In genomic region chr18:79405781-79406575, GRCh38 we compare ENCODE assay signal across 8 cellular contexts. TPM values are rescaled to one million over a fixed set of nuclear protein-coding genes. Genes with fewer than 3 reads are reported as not detected.
DNase-seq lines count a peak whose midpoint lies in the region; ATAC-seq lines count a peak whose summit lies in the region.

No MANE protein-coding gene starts in this region.

- intact Hi-C loops in Right ventricle myocardium inferior (cut with DNase I): no loop called here

- DNase-seq in NK-92 (lab: John Stamatoyannopoulos, UW; ENCODE audit: unreplicated experiment) (peak; percentile 53), Right ventricle myocardium inferior (ENCODE audit: missing footprints) (peak; percentile 87), KG1 (lab: John Stamatoyannopoulos, UW) (no peak)
- DNase-seq in NK-92 treated with Interleukin-12 subunit alpha and Interleukin-12 subunit beta, amount 100 ng/mL, for 24 hours (lab: John Stamatoyannopoulos, UW): no peak
- DNase-seq in activated CD8-positive, alpha-beta memory T cell treated with anti-CD3 and anti-CD28 coated beads for 48 hours (ENCODE audit: low read depth in 2 of 3, low spot score in 2 of 3): peak; percentile 49 to 63 (median 54)
- peak; percentile 82 to 84 for DNase-seq in stimulated activated CD4-positive, alpha-beta T cell treated with anti-CD3 and anti-CD28 coated beads, Interleukin-2, amount 100 ng/mL, for 24 hours

- ATAC-seq in HG03558 (IDR thresholded peaks at IDR 0.05; ENCODE audit: extremely low read depth, unreplicated experiment) (peak; percentile 40), Right ventricle myocardium inferior (peak; percentile 13), HG03097 (IDR thresholded peaks at IDR 0.05; ENCODE audit: low FRiP score, unreplicated experiment) (no peak)

RNA-seq across cellular contexts. Expression of gene NFATC1, which starts 10.2 kb away (rescaled TPM):
- 18.5 TPM for total RNA-seq in Right ventricle myocardium inferior

Comparison
In these comparisons a context has a peak if more than half of its experiments do, and no peak if none do; other contexts are left out.
1. DNase-seq: peak in NK-92 (single experiment), activated CD8-positive, alpha-beta memory T cell treated with anti-CD3 and anti-CD28 coated beads for 48 hours (3 of 3), Right ventricle myocardium inferior (single experiment) and stimulated activated CD4-positive, alpha-beta T cell treated with anti-CD3 and anti-CD28 coated beads, Interleukin-2, amount 100 ng/mL, for 24 hours (2 of 2); none in NK-92 treated with Interleukin-12 subunit alpha and Interleukin-12 subunit beta, amount 100 ng/mL, for 24 hours (single experiment) and KG1 (single experiment).